Comparison of ENCODE assay signal across 18 cellular contexts in the genomic region with DNA sequence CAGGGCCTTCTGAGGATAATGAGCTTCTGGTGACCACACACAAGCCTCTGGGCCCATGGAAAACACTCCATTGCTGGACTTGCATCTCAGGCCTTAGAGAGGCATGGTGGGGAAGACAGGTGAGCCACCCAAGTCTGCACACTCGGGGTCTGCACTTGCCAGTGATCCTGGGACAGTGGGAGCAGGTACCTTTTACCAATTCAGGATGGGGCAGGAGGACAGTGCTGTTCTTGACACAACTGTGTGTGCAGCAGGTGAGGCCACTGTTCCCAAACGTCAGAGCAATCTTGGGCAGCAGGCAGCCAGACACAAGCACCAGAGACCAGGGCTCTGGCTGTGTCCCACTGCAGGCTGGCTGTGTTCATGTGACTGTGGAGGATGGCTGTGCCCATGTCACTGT.
DNase-seq lines count a peak whose midpoint lies in the region; ATAC-seq and TF ChIP-seq lines count a peak whose summit lies in the region.
"Had no signal": no experiment of that assay in that cellular context is flagged by ENCODE, and none has a peak within 500 bp of the region (broad histone marks: within the 10 kb centered on the region; RNA-seq: fewer than 3 reads in every experiment).

No MANE protein-coding gene starts in this region.

- 76 to 91% methylated on average over 2 of the region's 2 CpGs for WGBS in endodermal cell (ENCODE audit: insufficient coverage in 1 of 2, insufficient read length in 1 of 2), 2 experiments
- 70% methylated on average over 1 of the region's 2 CpGs for WGBS in suprapubic skin

- no peak overlapping the region for H3K4me3 ChIP-seq in endodermal cell (ENCODE audit: low read length)
- no peak overlapping the region for H3K4me3 ChIP-seq in osteoblast (ENCODE audit: insufficient read depth, low read length)
- H3K4me3 ChIP-seq in suprapubic skin, result no peak overlapping the region
- H3K4me3 ChIP-seq: BLaER1, GM23248, K562 had no signal

- H4K20me1 ChIP-seq in osteoblast (ENCODE audit: insufficient read depth, low read length), result no peaks in the 10 kb centered on the region
- H4K20me1 ChIP-seq: BLaER1 had no signal

- H3K27me3 ChIP-seq in endodermal cell (ENCODE audit: control insufficient read depth, insufficient read depth, low read length, poor library complexity, severe bottlenecking), result no peaks in the 10 kb centered on the region
- H3K27me3 ChIP-seq in osteoblast (ENCODE audit: insufficient read depth, low read length), result no peaks in the 10 kb centered on the region
- peaks cover 20% of the 10 kb centered on the region for H3K27me3 ChIP-seq in suprapubic skin
- H3K27me3 ChIP-seq: BLaER1 had no signal

- H3K9me3 ChIP-seq in endodermal cell (ENCODE audit: control insufficient read depth, low read length) (no peaks in the 10 kb centered on the region), osteoblast (ENCODE audit: low read depth, low read length) (no peaks in the 10 kb centered on the region), suprapubic skin (no peaks in the 10 kb centered on the region)
- H3K9me3 ChIP-seq: BLaER1 had no signal

- H3K4me2 ChIP-seq in osteoblast (ENCODE audit: insufficient read depth, low read length), result no peak overlapping the region
- H3K4me2 ChIP-seq: BLaER1 had no signal

- ATAC-seq in activated CD8-positive, alpha-beta memory T cell treated with anti-CD3 and anti-CD28 coated beads, Interleukin-2, amount 10 ng/mL, durations not matched to agents 7 days and 5 days, result no peak
- ATAC-seq in esophagus mucosa, result no peak
- no peak for ATAC-seq in GM21737 (IDR thresholded peaks at IDR 0.05; ENCODE audit: unreplicated experiment)
- ATAC-seq: CD8-positive, alpha-beta T cell; K562 had no signal

- H3K36me3 ChIP-seq in endodermal cell (ENCODE audit: control insufficient read depth, insufficient read depth, low read length) (no peaks in the 10 kb centered on the region), osteoblast (ENCODE audit: insufficient read depth, low read length) (no peaks in the 10 kb centered on the region), suprapubic skin (no peaks in the 10 kb centered on the region)
- H3K36me3 ChIP-seq: BLaER1 had no signal

- CTCF ChIA-PET in activated CD8-positive, alpha-beta memory T cell treated with anti-CD3 and anti-CD28 coated beads, Interleukin-2, amount 10 ng/mL, durations not matched to agents 7 days and 5 days (lab: Charles Lee), result no interaction called here

- no peak for TF ChIP-seq EP300 in suprapubic skin (IDR thresholded peaks at IDR 0.05)

- H3K36me3 Mint-ChIP-seq in activated CD8-positive, alpha-beta memory T cell treated with anti-CD3 and anti-CD28 coated beads, Interleukin-2, amount 10 ng/mL, durations not matched to agents 7 days and 5 days, result no peaks in the 10 kb centered on the region
- peaks cover 5% of the 10 kb centered on the region for H3K36me3 Mint-ChIP-seq in endodermal cell (ENCODE audit: low read depth)
- H3K36me3 Mint-ChIP-seq: CD8-positive, alpha-beta T cell had no signal

- H3K4me1 ChIP-seq in endodermal cell (ENCODE audit: control insufficient read depth, insufficient read depth, low read length) (no peaks in the 10 kb centered on the region), osteoblast (ENCODE audit: insufficient read depth, low read length) (no peaks in the 10 kb centered on the region), suprapubic skin (peaks cover 13% of the 10 kb centered on the region)

- peak; percentile 32 for DNase-seq in activated CD8-positive, alpha-beta memory T cell treated with anti-CD3 and anti-CD28 coated beads, Interleukin-2, amount 50 U/mL, for 48 hours
- DNase-seq in activated CD8-positive, alpha-beta memory T cell treated with anti-CD3 and anti-CD28 coated beads, Interleukin-2, amount 10 ng/mL, durations not matched to agents 7 days and 5 days, result no peak
- peak; percentile 36 for DNase-seq in endodermal cell
- peak; percentile 77 for DNase-seq in osteoblast (ENCODE audit: insufficient read length, low spot score, missing footprints)
- peak; percentile 34 to 37 for DNase-seq in suprapubic skin (ENCODE audit: low spot score in 2 of 2)
- DNase-seq in GM19240 (ENCODE audit: insufficient read length, low spot score), result no peak
- DNase-seq: DMS79; GM23248; MV-4-11; NCI-H1417; NCI-H187 treated with DMSO at 0.1 percent for 48 hours; NCI-H446 treated with DMSO at 0.1 percent for 48 hours; NK-92 treated with Interleukin-12 subunit alpha and Interleukin-12 subunit beta, amount 100 ng/mL, for 24 hours had no signal

- H3K9me3 Mint-ChIP-seq in activated CD8-positive, alpha-beta memory T cell treated with anti-CD3 and anti-CD28 coated beads, Interleukin-2, amount 10 ng/mL, durations not matched to agents 7 days and 5 days (ENCODE audit: low read depth), result no peaks in the 10 kb centered on the region
- H3K9me3 Mint-ChIP-seq in endodermal cell, result peaks cover 8% of the 10 kb centered on the region
- H3K9me3 Mint-ChIP-seq: CD8-positive, alpha-beta T cell had no signal

- H3K9ac ChIP-seq in endodermal cell (ENCODE audit: extremely low read depth, low read length, poor library complexity, severe bottlenecking), result no peak overlapping the region
- H3K9ac ChIP-seq: BLaER1, GM23248 had no signal

- TF ChIP-seq CTCF in endodermal cell (conservative IDR thresholded peaks at IDR 0.05) (no peak), osteoblast (IDR thresholded peaks at IDR 0.05; ENCODE audit: extremely low read depth, low read depth, low read length) (no peak), suprapubic skin (IDR thresholded peaks at IDR 0.05) (no peak)

- H3K27me3 Mint-ChIP-seq in activated CD8-positive, alpha-beta memory T cell treated with anti-CD3 and anti-CD28 coated beads, Interleukin-2, amount 10 ng/mL, durations not matched to agents 7 days and 5 days, result peaks cover 8% of the 10 kb centered on the region
- H3K27me3 Mint-ChIP-seq in endodermal cell (ENCODE audit: insufficient read depth), result peaks cover 1% of the 10 kb centered on the region

- H3K27ac ChIP-seq in endodermal cell (ENCODE audit: low read depth, low read length) (no peak overlapping the region), osteoblast (ENCODE audit: low read depth, low read length) (no peak overlapping the region), suprapubic skin (no peak overlapping the region)
- H3K27ac ChIP-seq: BLaER1, GM23248 had no signal

- H3K4me3 Mint-ChIP-seq in activated CD8-positive, alpha-beta memory T cell treated with anti-CD3 and anti-CD28 coated beads, Interleukin-2, amount 10 ng/mL, durations not matched to agents 7 days and 5 days, result no peak overlapping the region
- H3K4me3 Mint-ChIP-seq in endodermal cell, result no peak overlapping the region
- H3K4me3 Mint-ChIP-seq: CD8-positive, alpha-beta T cell had no signal

- H3K27ac Mint-ChIP-seq in activated CD8-positive, alpha-beta memory T cell treated with anti-CD3 and anti-CD28 coated beads, Interleukin-2, amount 10 ng/mL, durations not matched to agents 7 days and 5 days, result no peak overlapping the region
- no peak overlapping the region for H3K27ac Mint-ChIP-seq in endodermal cell
- H3K27ac Mint-ChIP-seq: CD8-positive, alpha-beta T cell had no signal

- no peaks in the 10 kb centered on the region for H3K4me1 Mint-ChIP-seq in activated CD8-positive, alpha-beta memory T cell treated with anti-CD3 and anti-CD28 coated beads, Interleukin-2, amount 10 ng/mL, durations not matched to agents 7 days and 5 days
- H3K4me1 Mint-ChIP-seq in endodermal cell, result peaks cover 8% of the 10 kb centered on the region

- no peak overlapping the region for H2AFZ ChIP-seq in osteoblast (ENCODE audit: low read length)
- H2AFZ ChIP-seq: GM23248 had no signal

- H3K79me2 ChIP-seq in osteoblast (ENCODE audit: insufficient read depth, low read length), result no peaks in the 10 kb centered on the region

- no peak for TF ChIP-seq POLR2A in suprapubic skin (IDR thresholded peaks at IDR 0.05)

Comparison
In these comparisons a context has a peak if more than half of its experiments do, and no peak if none do; other contexts are left out.
1. DNase-seq: peak in activated CD8-positive, alpha-beta memory T cell treated with anti-CD3 and anti-CD28 coated beads, Interleukin-2, amount 50 U/mL, for 48 hours (single experiment), endodermal cell (single experiment), osteoblast (single experiment) and suprapubic skin (2 of 2); none in activated CD8-positive, alpha-beta memory T cell treated with anti-CD3 and anti-CD28 coated beads, Interleukin-2, amount 10 ng/mL, durations not matched to agents 7 days and 5 days (single experiment) and GM19240 (single experiment).